Comparison of ENCODE assay signal across 1 cellular context in the genomic region with DNA sequence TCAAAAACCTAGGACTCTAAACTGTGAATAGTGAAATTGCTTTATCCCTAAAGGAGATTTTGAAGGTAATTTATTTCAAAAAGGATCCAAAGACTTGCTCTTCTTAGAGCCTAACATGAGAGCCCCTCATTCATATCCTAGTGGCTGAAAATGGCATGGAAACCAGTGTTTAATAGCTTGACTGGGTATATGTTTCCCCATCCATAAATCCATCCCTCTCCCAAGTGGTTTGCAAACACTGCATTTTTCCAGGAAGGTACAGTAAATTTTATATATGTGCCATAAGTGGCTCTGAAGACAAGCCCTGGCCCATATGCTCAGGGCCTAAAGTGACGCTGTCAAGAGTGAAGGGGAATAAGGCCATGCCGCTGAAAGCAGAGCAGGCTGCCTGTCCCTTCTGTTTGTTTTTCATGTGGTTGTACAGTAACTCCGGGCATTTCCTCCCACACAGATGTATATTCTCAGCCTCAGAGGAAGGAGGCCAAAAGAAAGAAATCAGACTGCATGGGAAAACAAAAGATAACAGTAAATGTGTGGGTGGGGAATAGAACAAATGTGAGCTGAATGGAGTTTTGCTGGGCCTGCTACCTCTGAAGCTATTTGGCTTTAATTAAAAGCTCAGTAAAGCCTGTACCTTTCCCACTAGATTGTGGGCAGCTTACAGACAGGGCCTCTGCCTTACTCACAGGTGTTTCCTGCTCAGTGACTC.
TF ChIP-seq lines count a peak whose summit lies in the region.

No MANE protein-coding gene starts in this region.

TF ChIP-seq in GM23338, 12 proteins besides CTCF, POLR2A, EP300 and RAD21 (continued from another document):
- TF ChIP-seq, protein P1, sequence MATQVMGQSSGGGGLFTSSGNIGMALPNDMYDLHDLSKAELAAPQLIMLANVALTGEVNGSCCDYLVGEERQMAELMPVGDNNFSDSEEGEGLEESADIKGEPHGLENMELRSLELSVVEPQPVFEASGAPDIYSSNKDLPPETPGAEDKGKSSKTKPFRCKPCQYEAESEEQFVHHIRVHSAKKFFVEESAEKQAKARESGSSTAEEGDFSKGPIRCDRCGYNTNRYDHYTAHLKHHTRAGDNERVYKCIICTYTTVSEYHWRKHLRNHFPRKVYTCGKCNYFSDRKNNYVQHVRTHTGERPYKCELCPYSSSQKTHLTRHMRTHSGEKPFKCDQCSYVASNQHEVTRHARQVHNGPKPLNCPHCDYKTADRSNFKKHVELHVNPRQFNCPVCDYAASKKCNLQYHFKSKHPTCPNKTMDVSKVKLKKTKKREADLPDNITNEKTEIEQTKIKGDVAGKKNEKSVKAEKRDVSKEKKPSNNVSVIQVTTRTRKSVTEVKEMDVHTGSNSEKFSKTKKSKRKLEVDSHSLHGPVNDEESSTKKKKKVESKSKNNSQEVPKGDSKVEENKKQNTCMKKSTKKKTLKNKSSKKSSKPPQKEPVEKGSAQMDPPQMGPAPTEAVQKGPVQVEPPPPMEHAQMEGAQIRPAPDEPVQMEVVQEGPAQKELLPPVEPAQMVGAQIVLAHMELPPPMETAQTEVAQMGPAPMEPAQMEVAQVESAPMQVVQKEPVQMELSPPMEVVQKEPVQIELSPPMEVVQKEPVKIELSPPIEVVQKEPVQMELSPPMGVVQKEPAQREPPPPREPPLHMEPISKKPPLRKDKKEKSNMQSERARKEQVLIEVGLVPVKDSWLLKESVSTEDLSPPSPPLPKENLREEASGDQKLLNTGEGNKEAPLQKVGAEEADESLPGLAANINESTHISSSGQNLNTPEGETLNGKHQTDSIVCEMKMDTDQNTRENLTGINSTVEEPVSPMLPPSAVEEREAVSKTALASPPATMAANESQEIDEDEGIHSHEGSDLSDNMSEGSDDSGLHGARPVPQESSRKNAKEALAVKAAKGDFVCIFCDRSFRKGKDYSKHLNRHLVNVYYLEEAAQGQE (IDR thresholded peaks at IDR 0.05; ENCODE audit: unreplicated experiment), result no peak
